ENCODE assay signal across 11 cellular contexts in the genomic region with DNA sequence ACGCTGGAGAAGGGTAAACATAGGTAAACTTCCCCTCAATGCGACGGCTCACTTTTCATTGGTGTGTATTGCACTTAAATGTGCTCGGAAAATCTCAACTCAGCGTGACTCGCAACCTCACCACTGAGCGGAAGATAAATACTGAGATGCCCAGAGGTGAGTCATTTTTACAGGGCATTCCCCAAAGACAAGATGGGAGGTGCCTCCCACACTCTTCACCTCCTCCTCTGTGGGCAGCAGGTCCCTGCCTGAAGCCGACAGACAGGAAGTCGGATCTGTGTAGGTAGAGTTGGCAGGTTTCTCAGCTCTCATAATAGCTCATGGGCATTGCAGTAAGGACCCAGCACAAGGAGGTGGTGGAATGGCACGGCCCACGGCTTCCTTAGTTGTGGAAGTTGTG.
DNase-seq lines count a peak whose midpoint lies in the region; ATAC-seq, FAIRE-seq and TF ChIP-seq lines count a peak whose summit lies in the region.
"Had no signal": no experiment of that assay in that cellular context is flagged by ENCODE, and none has a peak within 500 bp of the region (broad histone marks: within the 10 kb centered on the region; RNA-seq: fewer than 3 reads in every experiment).

No MANE protein-coding gene starts in this region.

- H3K4me1 ChIP-seq in foreskin keratinocyte, result no peaks in the 10 kb centered on the region
- H3K4me1 ChIP-seq: adrenal gland had no signal

- intact Hi-C loops in CD4-positive, alpha-beta T cell (cut with DNase I, micrococcal nuclease), result no loop called here

- TF ChIP-seq CTCF in AG10803 (conservative IDR thresholded peaks at IDR 0.05; ENCODE audit: low read length) (no peak), foreskin keratinocyte (conservative IDR thresholded peaks at IDR 0.05) (no peak)
- TF ChIP-seq CTCF in CD4-positive, alpha-beta T cell (IDR thresholded peaks at IDR 0.05), result no peak

- no peak for TF ChIP-seq POLR2A in H54 (IDR thresholded peaks at IDR 0.05; ENCODE audit: low read depth, low read length)

- no peak overlapping the region for H3K27ac Mint-ChIP-seq in activated naive CD8-positive, alpha-beta T cell treated with anti-CD3 and anti-CD28 coated beads for 36 hours
- H3K27ac Mint-ChIP-seq in CD4-positive, alpha-beta T cell, result no peak overlapping the region
- H3K27ac Mint-ChIP-seq: natural killer cell; stimulated activated naive B cell treated with anti-CD40 and anti-IgM and Interleukin-4, amounts not matched to agents 10 μg/mL and 1 μg/mL and 100 μg/mL, for 72 hours had no signal

- ATAC-seq in foreskin keratinocyte, result peak; percentile 99
- no peak for ATAC-seq in stimulated activated naive CD8-positive, alpha-beta T cell treated with anti-CD3 and anti-CD28 coated beads, Interleukin-15, Interleukin-2, amounts not matched to agents 100 U/mL and 50 U/mL, for 24 hours
- ATAC-seq in CD4-positive, alpha-beta T cell (ENCODE audit: poor library complexity), result no peak
- ATAC-seq: natural killer cell; stimulated activated naive B cell treated with anti-CD40 and anti-IgM and Interleukin-4, amounts not matched to agents 10 μg/mL and 1 μg/mL and 100 μg/mL, for 72 hours had no signal

- no peak overlapping the region for H3K4me3 ChIP-seq in AG10803 (ENCODE audit: low read length)
- H3K4me3 ChIP-seq: adrenal gland had no signal

- H3K27me3 Mint-ChIP-seq in activated naive CD8-positive, alpha-beta T cell treated with anti-CD3 and anti-CD28 coated beads for 36 hours, result no peaks in the 10 kb centered on the region
- H3K27me3 Mint-ChIP-seq in CD4-positive, alpha-beta T cell, result no peaks in the 10 kb centered on the region

- POLR2A ChIA-PET in CD4-positive, alpha-beta T cell (lab: Charles Lee), result no interaction called here

- peak; percentile 49 for DNase-seq in AG10803 (ENCODE audit: low read depth)
- DNase-seq in H54 (ENCODE audit: insufficient read length, low spot score), result peak; percentile 76
- DNase-seq in RKO (ENCODE audit: low spot score), result peak; percentile 2
- DNase-seq in foreskin keratinocyte, result peak; percentile 81 to 88
- no peak for DNase-seq in activated naive CD8-positive, alpha-beta T cell treated with anti-CD3 and anti-CD28 coated beads for 36 hours
- DNase-seq in stimulated activated naive CD8-positive, alpha-beta T cell treated with anti-CD3 and anti-CD28 coated beads, Interleukin-15, Interleukin-2, amounts not matched to agents 100 U/mL and 50 U/mL, for 24 hours, result no peak
- DNase-seq in CD4-positive, alpha-beta T cell, result no peak
- DNase-seq in NCI-H82 treated with DMSO at 0.1 percent for 48 hours (lab: John Stamatoyannopoulos, UW; ENCODE audit: unreplicated experiment), result no peak
- DNase-seq: adrenal gland; natural killer cell; stimulated activated naive B cell treated with anti-CD40 and anti-IgM and Interleukin-4, amounts not matched to agents 10 μg/mL and 1 μg/mL and 100 μg/mL, for 72 hours had no signal

- no peak overlapping the region for H3K4me3 Mint-ChIP-seq in activated naive CD8-positive, alpha-beta T cell treated with anti-CD3 and anti-CD28 coated beads for 36 hours
- no peak overlapping the region for H3K4me3 Mint-ChIP-seq in CD4-positive, alpha-beta T cell
- H3K4me3 Mint-ChIP-seq: natural killer cell; stimulated activated naive B cell treated with anti-CD40 and anti-IgM and Interleukin-4, amounts not matched to agents 10 μg/mL and 1 μg/mL and 100 μg/mL, for 72 hours had no signal

- H3K9me3 Mint-ChIP-seq in activated naive CD8-positive, alpha-beta T cell treated with anti-CD3 and anti-CD28 coated beads for 36 hours, result peaks cover 4% of the 10 kb centered on the region
- H3K9me3 Mint-ChIP-seq in CD4-positive, alpha-beta T cell, result peaks cover 5% of the 10 kb centered on the region

- no peaks in the 10 kb centered on the region for H3K4me1 Mint-ChIP-seq in activated naive CD8-positive, alpha-beta T cell treated with anti-CD3 and anti-CD28 coated beads for 36 hours
- no peaks in the 10 kb centered on the region for H3K4me1 Mint-ChIP-seq in CD4-positive, alpha-beta T cell (ENCODE audit: low read depth)
- H3K4me1 Mint-ChIP-seq: natural killer cell; stimulated activated naive B cell treated with anti-CD40 and anti-IgM and Interleukin-4, amounts not matched to agents 10 μg/mL and 1 μg/mL and 100 μg/mL, for 72 hours had no signal

- CTCF ChIA-PET in CD4-positive, alpha-beta T cell (lab: Charles Lee), result no interaction called here

- no peaks in the 10 kb centered on the region for H3K36me3 Mint-ChIP-seq in activated naive CD8-positive, alpha-beta T cell treated with anti-CD3 and anti-CD28 coated beads for 36 hours
- H3K36me3 Mint-ChIP-seq in CD4-positive, alpha-beta T cell (ENCODE audit: low read depth), result no peaks in the 10 kb centered on the region
- H3K36me3 Mint-ChIP-seq: natural killer cell; stimulated activated naive B cell treated with anti-CD40 and anti-IgM and Interleukin-4, amounts not matched to agents 10 μg/mL and 1 μg/mL and 100 μg/mL, for 72 hours had no signal

- no peaks in the 10 kb centered on the region for H3K9me3 ChIP-seq in CD4-positive, alpha-beta T cell (ENCODE audit: control insufficient read depth, low read length)
- H3K9me3 ChIP-seq: adrenal gland had no signal

- FAIRE-seq in H54 (lab: Jason Lieb, UNC), result peak; percentile 66

- H3K27me3 ChIP-seq in foreskin keratinocyte, result no peaks in the 10 kb centered on the region
- H3K27me3 ChIP-seq in CD4-positive, alpha-beta T cell (ENCODE audit: control insufficient read depth, insufficient read depth, low read length), result no peaks in the 10 kb centered on the region
- H3K27me3 ChIP-seq: adrenal gland had no signal

- H3K27ac ChIP-seq in foreskin keratinocyte, result peak overlapping the region; percentile 37
- no peak overlapping the region for H3K27ac ChIP-seq in CD4-positive, alpha-beta T cell (ENCODE audit: low read depth, low read length)
- H3K27ac ChIP-seq: adrenal gland had no signal

Comparison
In these comparisons a context has a peak if more than half of its experiments do, and no peak if none do; other contexts are left out.
1. DNase-seq: peak in AG10803 (single experiment), H54 (single experiment), RKO (single experiment) and foreskin keratinocyte (2 of 2); none in activated naive CD8-positive, alpha-beta T cell treated with anti-CD3 and anti-CD28 coated beads for 36 hours (single experiment), stimulated activated naive CD8-positive, alpha-beta T cell treated with anti-CD3 and anti-CD28 coated beads, Interleukin-15, Interleukin-2, amounts not matched to agents 100 U/mL and 50 U/mL, for 24 hours (single experiment), CD4-positive, alpha-beta T cell (0 of 10) and NCI-H82 treated with DMSO at 0.1 percent for 48 hours (single experiment).